Comparison of ENCODE assay signal across 1 cellular context in the genomic region with DNA sequence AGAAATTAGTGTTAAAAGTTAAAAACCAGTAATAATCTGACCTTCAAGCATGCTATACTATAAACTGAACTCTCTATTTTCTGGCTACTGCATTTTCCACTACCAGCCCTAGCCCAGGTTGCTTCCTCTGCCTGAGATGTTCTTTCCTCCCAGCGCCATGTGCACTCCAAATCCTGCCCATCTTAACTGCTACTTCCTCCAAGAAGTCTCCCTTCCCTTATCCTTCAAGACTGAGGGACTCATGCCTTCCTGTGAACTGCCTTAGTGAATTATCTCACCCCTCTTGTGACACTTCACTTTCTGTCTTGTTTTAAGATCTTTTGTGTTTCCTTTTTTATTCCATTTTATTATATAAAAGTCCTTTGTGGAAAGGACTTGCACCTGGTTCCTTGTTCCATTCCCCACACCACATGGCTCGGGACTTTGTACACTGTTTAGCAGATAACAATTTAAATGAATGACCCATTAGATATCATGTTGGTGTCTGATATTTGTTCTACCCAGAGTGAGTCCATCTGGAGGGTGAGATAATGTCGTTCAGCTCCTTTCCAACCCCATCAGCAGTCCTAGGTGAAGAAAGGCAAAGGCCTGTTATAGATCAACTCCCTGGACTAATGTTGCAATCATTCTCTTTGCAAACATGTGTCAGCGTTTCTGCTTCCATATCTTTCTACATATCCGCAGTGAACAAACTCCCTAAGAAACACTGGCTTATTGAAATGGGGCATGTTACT.
TF ChIP-seq lines count a peak whose summit lies in the region.

No MANE protein-coding gene starts in this region.

TF ChIP-seq in K562, 482 proteins besides CTCF, POLR2A, EP300 and RAD21 (continued from another document and continues in another):
- TF ChIP-seq, protein P1, sequence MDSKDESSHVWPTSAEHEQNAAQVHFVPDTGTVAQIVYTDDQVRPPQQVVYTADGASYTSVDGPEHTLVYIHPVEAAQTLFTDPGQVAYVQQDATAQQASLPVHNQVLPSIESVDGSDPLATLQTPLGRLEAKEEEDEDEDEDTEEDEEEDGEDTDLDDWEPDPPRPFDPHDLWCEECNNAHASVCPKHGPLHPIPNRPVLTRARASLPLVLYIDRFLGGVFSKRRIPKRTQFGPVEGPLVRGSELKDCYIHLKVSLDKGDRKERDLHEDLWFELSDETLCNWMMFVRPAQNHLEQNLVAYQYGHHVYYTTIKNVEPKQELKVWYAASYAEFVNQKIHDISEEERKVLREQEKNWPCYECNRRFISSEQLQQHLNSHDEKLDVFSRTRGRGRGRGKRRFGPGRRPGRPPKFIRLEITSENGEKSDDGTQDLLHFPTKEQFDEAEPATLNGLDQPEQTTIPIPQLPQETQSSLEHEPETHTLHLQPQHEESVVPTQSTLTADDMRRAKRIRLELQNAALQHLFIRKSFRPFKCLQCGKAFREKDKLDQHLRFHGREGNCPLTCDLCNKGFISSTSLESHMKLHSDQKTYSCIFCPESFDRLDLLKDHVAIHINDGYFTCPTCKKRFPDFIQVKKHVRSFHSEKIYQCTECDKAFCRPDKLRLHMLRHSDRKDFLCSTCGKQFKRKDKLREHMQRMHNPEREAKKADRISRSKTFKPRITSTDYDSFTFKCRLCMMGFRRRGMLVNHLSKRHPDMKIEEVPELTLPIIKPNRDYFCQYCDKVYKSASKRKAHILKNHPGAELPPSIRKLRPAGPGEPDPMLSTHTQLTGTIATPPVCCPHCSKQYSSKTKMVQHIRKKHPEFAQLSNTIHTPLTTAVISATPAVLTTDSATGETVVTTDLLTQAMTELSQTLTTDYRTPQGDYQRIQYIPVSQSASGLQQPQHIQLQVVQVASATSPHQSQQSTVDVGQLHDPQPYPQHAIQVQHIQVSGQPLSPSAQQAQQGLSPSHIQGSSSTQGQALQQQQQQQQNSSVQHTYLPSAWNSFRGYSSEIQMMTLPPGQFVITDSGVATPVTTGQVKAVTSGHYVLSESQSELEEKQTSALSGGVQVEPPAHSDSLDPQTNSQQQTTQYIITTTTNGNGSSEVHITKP (IDR thresholded peaks at IDR 0.05; ENCODE audit: partially characterized antibody), result peak; percentile 37
- TF ChIP-seq MECOM (CRISPR knock-in tag; IDR thresholded peaks at IDR 0.05) (0 out of 2 replicates have a peak, but pooled peaks have one; percentile 20), SOX6 (IDR thresholded peaks at IDR 0.05) (peak; percentile 97), ZNF778 (CRISPR knock-in tag; IDR thresholded peaks at IDR 0.05) (no peak), CHAMP1 (IDR thresholded peaks at IDR 0.05) (peak; percentile 85), ZNF232 (CRISPR knock-in tag; IDR thresholded peaks at IDR 0.05) (no peak), KDM4B (IDR thresholded peaks at IDR 0.05; ENCODE audit: borderline replicate concordance in 2 of 2, low read depth in 1 of 2) (no peak), RBBP5 (IDR thresholded peaks at IDR 0.05; ENCODE audit: borderline replicate concordance, insufficient read depth, low read length, poor library complexity, severe bottlenecking) (no peak), CEBPG (CRISPR knock-in tag; IDR thresholded peaks at IDR 0.05) (peak; percentile 90), CEBPG (tag; conservative IDR thresholded peaks at IDR 0.05 in 1 of 2, IDR thresholded peaks at IDR 0.05 in 1 of 2) (peak; percentile 95 to 97), ZBTB11 (CRISPR knock-in tag; IDR thresholded peaks at IDR 0.05) (peak in 1 of 3 experiments; percentile 74; a peak in 2 of 6 replicates), RFX5 (IDR thresholded peaks at IDR 0.05; ENCODE audit: low read depth, low read length) (no peak), CEBPB (tag; IDR thresholded peaks at IDR 0.05) (peak; percentile 99), NFE2 (IDR thresholded peaks at IDR 0.05; ENCODE audit: low read depth) (peak; percentile 88), L3MBTL2 (IDR thresholded peaks at IDR 0.05) (peak; percentile 60; the same call in 1 of the 2 replicates), EHMT2 (IDR thresholded peaks at IDR 0.05) (0 out of 2 replicates have a peak, but pooled peaks have one; percentile 9), ZNF184 (CRISPR knock-in tag; IDR thresholded peaks at IDR 0.05) (no peak), EZH2 (IDR thresholded peaks at IDR 0.05; ENCODE audit: borderline replicate concordance, low read depth, low read length) (peak; percentile 41; the same call in 1 of the 2 replicates), NFYB (IDR thresholded peaks at IDR 0.05; ENCODE audit: extremely low read depth, insufficient read length) (no peak), BRF1 (IDR thresholded peaks at IDR 0.05; ENCODE audit: borderline replicate concordance, extremely low read depth, insufficient read length) (no peak), TRIM24 (IDR thresholded peaks at IDR 0.05) (peak; percentile 97 to 98), CREM (IDR thresholded peaks at IDR 0.05; ENCODE audit: low read depth) (peak; percentile 76), NR4A1 (CRISPR knock-in tag; IDR thresholded peaks at IDR 0.05) (no peak), NR4A1 (tag; IDR thresholded peaks at IDR 0.05) (peak; percentile 75; the same call in 1 of the 2 replicates), MYC (IDR thresholded peaks at IDR 0.05; ENCODE audit: low read depth, low read length) (peak; percentile 86), MYC (CRISPR knock-in tag; IDR thresholded peaks at IDR 0.05; ENCODE audit: borderline replicate concordance, low read depth) (no peak), CGGBP1 (CRISPR knock-in tag; IDR thresholded peaks at IDR 0.05) (no peak), DMBX1 (CRISPR knock-in tag; IDR thresholded peaks at IDR 0.05; ENCODE audit: borderline replicate concordance) (peak; percentile 68; the same call in 1 of the 2 replicates), ZSCAN32 (CRISPR knock-in tag; IDR thresholded peaks at IDR 0.05) (no peak), STAT5B (CRISPR knock-in tag; IDR thresholded peaks at IDR 0.05) (no peak), EGR1 (conservative IDR thresholded peaks at IDR 0.05) (0 out of 2 replicates have a peak, but pooled peaks have one; percentile 12), NR2C1 (IDR thresholded peaks at IDR 0.05) (no peak), NR2C1 (tag; IDR thresholded peaks at IDR 0.05) (peak; percentile 47; the same call in 1 of the 2 replicates), ELF4 (CRISPR knock-in tag; IDR thresholded peaks at IDR 0.05) (no peak), SRSF7 (optimal IDR thresholded peaks at IDR 0.05; ENCODE audit: low read depth, low read length) (no peak), ARNT (IDR thresholded peaks at IDR 0.05) (peak; percentile 86 to 96), E2F8 (IDR thresholded peaks at IDR 0.05; ENCODE audit: low read depth, partially characterized antibody) (no peak), SRF (CRISPR knock-in tag; IDR thresholded peaks at IDR 0.05) (no peak), NCOA6 (IDR thresholded peaks at IDR 0.05) (0 out of 2 replicates have a peak, but pooled peaks have one; percentile 10)
- TF ChIP-seq, protein P2, sequence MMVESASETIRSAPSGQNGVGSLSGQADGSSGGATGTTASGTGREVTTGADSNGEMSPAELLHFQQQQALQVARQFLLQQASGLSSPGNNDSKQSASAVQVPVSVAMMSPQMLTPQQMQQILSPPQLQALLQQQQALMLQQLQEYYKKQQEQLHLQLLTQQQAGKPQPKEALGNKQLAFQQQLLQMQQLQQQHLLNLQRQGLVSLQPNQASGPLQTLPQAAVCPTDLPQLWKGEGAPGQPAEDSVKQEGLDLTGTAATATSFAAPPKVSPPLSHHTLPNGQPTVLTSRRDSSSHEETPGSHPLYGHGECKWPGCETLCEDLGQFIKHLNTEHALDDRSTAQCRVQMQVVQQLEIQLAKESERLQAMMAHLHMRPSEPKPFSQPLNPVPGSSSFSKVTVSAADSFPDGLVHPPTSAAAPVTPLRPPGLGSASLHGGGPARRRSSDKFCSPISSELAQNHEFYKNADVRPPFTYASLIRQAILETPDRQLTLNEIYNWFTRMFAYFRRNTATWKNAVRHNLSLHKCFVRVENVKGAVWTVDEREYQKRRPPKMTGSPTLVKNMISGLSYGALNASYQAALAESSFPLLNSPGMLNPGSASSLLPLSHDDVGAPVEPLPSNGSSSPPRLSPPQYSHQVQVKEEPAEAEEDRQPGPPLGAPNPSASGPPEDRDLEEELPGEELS (CRISPR knock-in tag; IDR thresholded peaks at IDR 0.05; ENCODE audit: borderline replicate concordance), result no peak
- TF ChIP-seq, protein P3, sequence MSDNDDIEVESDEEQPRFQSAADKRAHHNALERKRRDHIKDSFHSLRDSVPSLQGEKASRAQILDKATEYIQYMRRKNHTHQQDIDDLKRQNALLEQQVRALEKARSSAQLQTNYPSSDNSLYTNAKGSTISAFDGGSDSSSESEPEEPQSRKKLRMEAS (CRISPR knock-in tag; IDR thresholded peaks at IDR 0.05), result peak; percentile 18; the same call in 1 of the 2 replicates
- TF ChIP-seq, protein P4, sequence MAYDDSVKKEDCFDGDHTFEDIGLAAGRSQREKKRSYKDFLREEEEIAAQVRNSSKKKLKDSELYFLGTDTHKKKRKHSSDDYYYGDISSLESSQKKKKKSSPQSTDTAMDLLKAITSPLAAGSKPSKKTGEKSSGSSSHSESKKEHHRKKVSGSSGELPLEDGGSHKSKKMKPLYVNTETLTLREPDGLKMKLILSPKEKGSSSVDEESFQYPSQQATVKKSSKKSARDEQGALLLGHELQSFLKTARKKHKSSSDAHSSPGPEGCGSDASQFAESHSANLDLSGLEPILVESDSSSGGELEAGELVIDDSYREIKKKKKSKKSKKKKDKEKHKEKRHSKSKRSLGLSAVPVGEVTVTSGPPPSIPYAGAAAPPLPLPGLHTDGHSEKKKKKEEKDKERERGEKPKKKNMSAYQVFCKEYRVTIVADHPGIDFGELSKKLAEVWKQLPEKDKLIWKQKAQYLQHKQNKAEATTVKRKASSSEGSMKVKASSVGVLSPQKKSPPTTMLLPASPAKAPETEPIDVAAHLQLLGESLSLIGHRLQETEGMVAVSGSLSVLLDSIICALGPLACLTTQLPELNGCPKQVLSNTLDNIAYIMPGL (CRISPR knock-in tag; IDR thresholded peaks at IDR 0.05), result no peak
